In the genomic region with DNA sequence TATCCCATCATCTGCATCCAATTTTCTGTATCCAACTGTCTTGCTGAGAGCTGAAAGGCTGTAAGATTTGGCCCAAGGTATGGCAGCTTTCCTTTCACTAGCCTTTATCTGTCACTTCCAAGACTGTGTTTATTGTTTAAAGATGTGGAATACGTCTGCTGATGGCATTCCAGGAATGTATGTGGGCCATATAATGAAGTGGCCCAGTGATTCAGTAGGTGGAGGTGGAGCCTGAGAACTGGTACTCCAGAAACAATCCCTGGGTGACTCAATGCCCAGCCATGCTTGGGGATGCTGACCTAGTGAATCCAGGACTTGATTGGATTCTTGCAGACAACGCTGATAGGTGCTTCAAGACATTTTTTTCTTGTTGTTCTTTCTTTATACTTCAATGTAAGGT, we compare ENCODE assay signal across 20 cellular contexts. TPM values are rescaled to one million over a fixed set of nuclear protein-coding genes. Genes with fewer than 3 reads are reported as not detected.
DNase-seq lines count a peak whose midpoint lies in the region; ATAC-seq, FAIRE-seq and TF ChIP-seq lines count a peak whose summit lies in the region.
"Had no signal": no experiment of that assay in that cellular context is flagged by ENCODE, and none has a peak within 500 bp of the region (broad histone marks: within the 10 kb centered on the region; RNA-seq: fewer than 3 reads in every experiment).

No MANE protein-coding gene starts in this region.

- no peak overlapping the region for H3K4me2 ChIP-seq in GM23338

- H3K9me3 ChIP-seq in ovary: no peaks in the 10 kb centered on the region
- H3K9me3 ChIP-seq: BE2C, pancreas, thyroid gland had no signal

- intact Hi-C loops in head of caudate nucleus (cut with DNase I) (no loop called here), ovary (cut with DNase I) (no loop called here)

- no peaks in the 10 kb centered on the region for H3K4me1 Mint-ChIP-seq in GM23338
- H3K4me1 Mint-ChIP-seq: activated CD4-positive, alpha-beta T cell treated with anti-CD3 and anti-CD28 coated beads, Interleukin-2, amount 10 ng/mL, durations not matched to agents 24 days and 14 days; stimulated activated effector memory CD8-positive, alpha-beta T cell treated with anti-CD3 and anti-CD28 coated beads, Interleukin-12 subunit alpha, Interleukin-12 subunit beta, amount 100 ng/mL, for 72 hours had no signal

- no peak for TF ChIP-seq POLR2A in ovary (IDR thresholded peaks at IDR 0.05)

- H3K4me3 ChIP-seq in GM23338: no peak overlapping the region
- no peak overlapping the region for H3K4me3 ChIP-seq in epithelial cell of esophagus (ENCODE audit: low read length)
- no peak overlapping the region for H3K4me3 ChIP-seq in ovary
- H3K4me3 ChIP-seq: pancreas, spleen, thyroid gland had no signal

- H3K79me2 ChIP-seq in GM23338 (replicated peaks; ENCODE audit: insufficient read depth): no peaks in the 10 kb centered on the region

- no peaks in the 10 kb centered on the region for H3K27me3 Mint-ChIP-seq in GM23338 (ENCODE audit: insufficient read depth, low read depth, poor library complexity)
- H3K27me3 Mint-ChIP-seq: activated CD4-positive, alpha-beta T cell treated with anti-CD3 and anti-CD28 coated beads, Interleukin-2, amount 10 ng/mL, durations not matched to agents 24 days and 14 days had no signal

- no peak for TF ChIP-seq EP300 in ovary (IDR thresholded peaks at IDR 0.05)

- H3K36me3 Mint-ChIP-seq in GM23338 (ENCODE audit: low read depth): no peaks in the 10 kb centered on the region
- H3K36me3 Mint-ChIP-seq: stimulated activated effector memory CD8-positive, alpha-beta T cell treated with anti-CD3 and anti-CD28 coated beads, Interleukin-12 subunit alpha, Interleukin-12 subunit beta, amount 100 ng/mL, for 72 hours had no signal

- H4K20me1 ChIP-seq in GM23338 (replicated peaks; ENCODE audit: insufficient read depth): no peaks in the 10 kb centered on the region

- TF ChIP-seq CTCF in GM23338 (conservative IDR thresholded peaks at IDR 0.05; ENCODE audit: low read depth in 2 of 2) (no peak), epithelial cell of esophagus (IDR thresholded peaks at IDR 0.05; ENCODE audit: insufficient read depth, low read depth, low read length, missing control alignments) (no peak), ovary (IDR thresholded peaks at IDR 0.05) (no peak)

- 40 to 44% (median 43%) methylated on average over 2 of the region's 2 CpGs for WGBS in ovary, 3 donors

- no peaks in the 10 kb centered on the region; the same call in 2 of the 3 replicates for H3K9me3 Mint-ChIP-seq in GM23338

- H3K9me2 ChIP-seq in GM23338 (ENCODE audit: insufficient read depth): no peaks in the 10 kb centered on the region

- DNase-seq in GM23338 (ENCODE audit: low spot score) (peak; percentile 58), RCC 7860 (ENCODE audit: low spot score) (peak; percentile 51), epithelial cell of esophagus (ENCODE audit: low read depth) (peak; percentile 79), non-pigmented ciliary epithelial cell (ENCODE audit: low read depth) (peak; percentile 20), head of caudate nucleus (no peak), ovary (no peak)
- no peak for DNase-seq in activated CD4-positive, alpha-beta T cell treated with anti-CD3 and anti-CD28 coated beads, Interleukin-2, amount 50 U/mL, for 4 hours
- DNase-seq: activated CD4-positive, alpha-beta T cell treated with anti-CD3 and anti-CD28 coated beads, Interleukin-2, amount 10 ng/mL, durations not matched to agents 24 days and 14 days; activated naive CD4-positive, alpha-beta T cell treated with anti-CD3 and anti-CD28 coated beads, Interleukin-2, amount 50 U/mL, for 16 hours; activated T-cell treated with anti-CD3 and anti-CD28 coated beads for 4 hours; BE2C; DMS 273 treated with DMSO at 0.1 percent for 48 hours; KG1; pancreas; SIG-M5; spleen; thyroid gland had no signal

- no peaks in the 10 kb centered on the region for H3K4me1 ChIP-seq in GM23338 (ENCODE audit: insufficient read depth)
- H3K4me1 ChIP-seq in ovary (ENCODE audit: insufficient read depth): no peaks in the 10 kb centered on the region
- H3K4me1 ChIP-seq: BE2C, pancreas, spleen, thyroid gland had no signal

- no peak overlapping the region for H3K4me3 Mint-ChIP-seq in GM23338
- H3K4me3 Mint-ChIP-seq: activated CD4-positive, alpha-beta T cell treated with anti-CD3 and anti-CD28 coated beads, Interleukin-2, amount 10 ng/mL, durations not matched to agents 24 days and 14 days; stimulated activated effector memory CD8-positive, alpha-beta T cell treated with anti-CD3 and anti-CD28 coated beads, Interleukin-12 subunit alpha, Interleukin-12 subunit beta, amount 100 ng/mL, for 72 hours had no signal

- H3K27me3 ChIP-seq in GM23338 (ENCODE audit: insufficient read depth) (no peaks in the 10 kb centered on the region), ovary (no peaks in the 10 kb centered on the region)
- H3K27me3 ChIP-seq: BE2C, spleen, thyroid gland had no signal

- H3K27ac Mint-ChIP-seq in GM23338: no peak overlapping the region
- H3K27ac Mint-ChIP-seq: activated CD4-positive, alpha-beta T cell treated with anti-CD3 and anti-CD28 coated beads, Interleukin-2, amount 10 ng/mL, durations not matched to agents 24 days and 14 days; stimulated activated effector memory CD8-positive, alpha-beta T cell treated with anti-CD3 and anti-CD28 coated beads, Interleukin-12 subunit alpha, Interleukin-12 subunit beta, amount 100 ng/mL, for 72 hours had no signal

- FAIRE-seq in RCC 7860 (lab: Jason Lieb, UNC): no peak
- FAIRE-seq: pancreas had no signal

- ATAC-seq in GM23338 (no peak; the same call in 2 of the 3 replicates), HG02571 (IDR thresholded peaks at IDR 0.05; ENCODE audit: unreplicated experiment) (no peak)
- ATAC-seq: pancreas; stimulated activated effector memory CD8-positive, alpha-beta T cell treated with anti-CD3 and anti-CD28 coated beads, Interleukin-12 subunit alpha, Interleukin-12 subunit beta, amount 100 ng/mL, for 72 hours had no signal

- no peaks in the 10 kb centered on the region for H3F3A ChIP-seq in GM23338 (replicated peaks; ENCODE audit: low read depth)

- H3K27ac ChIP-seq in GM23338 (ENCODE audit: low read depth) (no peak overlapping the region), ovary (no peak overlapping the region)
- H3K27ac ChIP-seq: pancreas, spleen, thyroid gland had no signal

- H3K36me3 ChIP-seq in GM23338 (ENCODE audit: insufficient read depth) (no peaks in the 10 kb centered on the region), ovary (no peaks in the 10 kb centered on the region)
- H3K36me3 ChIP-seq: BE2C, pancreas, spleen, thyroid gland had no signal

- no peak overlapping the region for H2AFZ ChIP-seq in GM23338

TF ChIP-seq in GM23338, 12 proteins besides CTCF, POLR2A, EP300 and RAD21:
- TF ChIP-seq, protein P1, sequence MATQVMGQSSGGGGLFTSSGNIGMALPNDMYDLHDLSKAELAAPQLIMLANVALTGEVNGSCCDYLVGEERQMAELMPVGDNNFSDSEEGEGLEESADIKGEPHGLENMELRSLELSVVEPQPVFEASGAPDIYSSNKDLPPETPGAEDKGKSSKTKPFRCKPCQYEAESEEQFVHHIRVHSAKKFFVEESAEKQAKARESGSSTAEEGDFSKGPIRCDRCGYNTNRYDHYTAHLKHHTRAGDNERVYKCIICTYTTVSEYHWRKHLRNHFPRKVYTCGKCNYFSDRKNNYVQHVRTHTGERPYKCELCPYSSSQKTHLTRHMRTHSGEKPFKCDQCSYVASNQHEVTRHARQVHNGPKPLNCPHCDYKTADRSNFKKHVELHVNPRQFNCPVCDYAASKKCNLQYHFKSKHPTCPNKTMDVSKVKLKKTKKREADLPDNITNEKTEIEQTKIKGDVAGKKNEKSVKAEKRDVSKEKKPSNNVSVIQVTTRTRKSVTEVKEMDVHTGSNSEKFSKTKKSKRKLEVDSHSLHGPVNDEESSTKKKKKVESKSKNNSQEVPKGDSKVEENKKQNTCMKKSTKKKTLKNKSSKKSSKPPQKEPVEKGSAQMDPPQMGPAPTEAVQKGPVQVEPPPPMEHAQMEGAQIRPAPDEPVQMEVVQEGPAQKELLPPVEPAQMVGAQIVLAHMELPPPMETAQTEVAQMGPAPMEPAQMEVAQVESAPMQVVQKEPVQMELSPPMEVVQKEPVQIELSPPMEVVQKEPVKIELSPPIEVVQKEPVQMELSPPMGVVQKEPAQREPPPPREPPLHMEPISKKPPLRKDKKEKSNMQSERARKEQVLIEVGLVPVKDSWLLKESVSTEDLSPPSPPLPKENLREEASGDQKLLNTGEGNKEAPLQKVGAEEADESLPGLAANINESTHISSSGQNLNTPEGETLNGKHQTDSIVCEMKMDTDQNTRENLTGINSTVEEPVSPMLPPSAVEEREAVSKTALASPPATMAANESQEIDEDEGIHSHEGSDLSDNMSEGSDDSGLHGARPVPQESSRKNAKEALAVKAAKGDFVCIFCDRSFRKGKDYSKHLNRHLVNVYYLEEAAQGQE (IDR thresholded peaks at IDR 0.05; ENCODE audit: unreplicated experiment): no peak
- TF ChIP-seq STAT1 (IDR thresholded peaks at IDR 0.05; ENCODE audit: unreplicated experiment) (no peak), NANOG (IDR thresholded peaks at IDR 0.05; ENCODE audit: borderline replicate concordance) (no peak), JUNB (IDR thresholded peaks at IDR 0.05; ENCODE audit: unreplicated experiment) (no peak), CREB1 (CRISPR knock-in tag; IDR thresholded peaks at IDR 0.05; ENCODE audit: low read depth) (no peak), EZH2phosphoT487 (IDR thresholded peaks at IDR 0.05; ENCODE audit: unreplicated experiment) (no peak), ZNF114 (CRISPR knock-in tag; IDR thresholded peaks at IDR 0.05) (no peak)

RNA-seq across cellular contexts. Expression of gene NEUROD6, which starts 13.5 kb away (rescaled TPM):
- not detected in 2 replicates for total RNA-seq in GM23338 (2014; rRNA removed; shearing (Covaris generic))
- polyA plus RNA-seq in GM23338 (2016; fragmentation: Nextera tagmentation; extraction: Ambion mirVana) (not detected in 2 replicates), ovary (not detected)
- total RNA-seq in ovary: not detected
- total RNA-seq: activated CD4-positive, alpha-beta T cell treated with anti-CD3 and anti-CD28 coated beads, Interleukin-2, amount 10 ng/mL, durations not matched to agents 24 days and 14 days; liver; pancreas; spleen; thyroid gland had no signal
- polyA plus RNA-seq: liver, pancreas, spleen had no signal

Comparison
In these comparisons a context has a peak if more than half of its experiments do, and no peak if none do; other contexts are left out.
1. DNase-seq: peak in GM23338 (single experiment), RCC 7860 (single experiment), epithelial cell of esophagus (single experiment) and non-pigmented ciliary epithelial cell (single experiment); none in activated CD4-positive, alpha-beta T cell treated with anti-CD3 and anti-CD28 coated beads, Interleukin-2, amount 50 U/mL, for 4 hours (0 of 2), head of caudate nucleus (0 of 42) and ovary (0 of 5).